In the genomic region with DNA sequence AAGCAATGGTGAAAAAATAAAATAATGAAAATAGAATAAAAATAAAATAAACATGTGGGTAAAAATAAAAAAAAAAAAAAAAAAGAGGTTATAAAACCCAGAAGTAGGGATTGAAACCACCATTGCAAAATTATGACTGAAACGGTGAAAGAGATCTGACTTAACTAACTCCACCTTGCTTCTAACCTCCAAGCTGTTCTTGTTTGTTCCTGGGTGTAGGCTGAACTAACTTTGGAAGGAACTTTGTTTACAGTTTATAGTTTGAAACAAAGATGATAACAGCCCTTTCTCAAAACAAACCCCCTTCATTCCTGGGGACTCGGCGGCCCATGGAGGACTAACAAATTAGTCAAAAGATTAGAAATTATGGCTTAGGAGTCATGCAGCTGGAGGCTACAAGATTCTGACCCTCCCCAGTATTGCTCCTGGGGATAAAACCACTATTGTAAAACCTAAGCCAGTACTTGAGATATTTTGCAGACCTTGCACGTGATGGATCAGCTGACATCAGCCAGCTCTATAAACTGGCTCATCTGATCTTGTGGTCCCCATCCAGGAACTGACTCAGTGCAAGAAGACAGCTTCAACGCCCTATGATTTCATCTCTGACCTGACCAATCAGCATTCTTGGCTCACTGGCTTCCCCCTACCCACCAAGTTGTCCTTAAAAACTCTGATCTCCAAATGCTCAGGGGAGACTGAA, we compare ENCODE assay signal across 11 cellular contexts. TPM values are rescaled to one million over a fixed set of nuclear protein-coding genes. Genes with fewer than 3 reads are reported as not detected.
DNase-seq lines count a peak whose midpoint lies in the region; TF ChIP-seq lines count a peak whose summit lies in the region.
"Had no signal": no experiment of that assay in that cellular context is flagged by ENCODE, and none has a peak within 500 bp of the region (broad histone marks: within the 10 kb centered on the region; RNA-seq: fewer than 3 reads in every experiment).

No MANE protein-coding gene starts in this region.

- peaks cover 7% of the 10 kb centered on the region for H3K36me3 ChIP-seq in adipocyte (ENCODE audit: control insufficient read depth, insufficient read depth, low read length, severe bottlenecking)
- H3K36me3 ChIP-seq: cardiac muscle cell, thyroid gland had no signal

- intact Hi-C loops in CD14-positive monocyte (cut with micrococcal nuclease): loop anchor here (2.0 kb wide), 2 partner anchors 31 to 59 kb away; a partner anchor contains a TSS

- peaks cover 31% of the 10 kb centered on the region for H3K4me1 Mint-ChIP-seq in CD14-positive monocyte

- H3K9ac ChIP-seq in adipocyte (ENCODE audit: low read length): no peak overlapping the region

- no peak for TF ChIP-seq CTCF in CD14-positive monocyte (IDR thresholded peaks at IDR 0.05)

- peak overlapping the region; percentile 63 for H3K4me3 ChIP-seq in adipocyte (ENCODE audit: low read length)
- H3K4me3 ChIP-seq: cardiac muscle cell, thyroid gland had no signal

- peaks cover 0 to 11% (median 4%) of the 10 kb centered on the region in 7 donors for H3K9me3 Mint-ChIP-seq in CD14-positive monocyte

- H3K27me3 ChIP-seq in adipocyte (replicated peaks; ENCODE audit: control insufficient read depth, insufficient read depth, low read length): no peaks in the 10 kb centered on the region
- H3K27me3 ChIP-seq: cardiac muscle cell, thyroid gland had no signal

- no peaks in the 10 kb centered on the region for H3K27me3 Mint-ChIP-seq in CD14-positive monocyte (ENCODE audit: low read depth in 3 of 3)

- H3K27ac Mint-ChIP-seq in CD14-positive monocyte: peak overlapping the region; percentile 89 to 98 (median 96)

- H3K9me3 ChIP-seq in adipocyte (ENCODE audit: control insufficient read depth, low read length): no peaks in the 10 kb centered on the region
- H3K9me3 ChIP-seq: thyroid gland had no signal

- DNase-seq in CD14-positive monocyte (ENCODE audit: low spot score) (peak; percentile 91), HT1080 (ENCODE audit: low read depth) (peak; percentile 93), adipocyte (ENCODE audit: low read depth) (no peak), kidney glomerular epithelial cell (lab: John Stamatoyannopoulos, UW) (peak; percentile 22), NCI-H526 treated with DMSO at 0.1 percent for 48 hours (lab: John Stamatoyannopoulos, UW) (no peak), NCI-H1417 (lab: John Stamatoyannopoulos, UW) (no peak), AML-193 (lab: John Stamatoyannopoulos, UW) (no peak), SK-N-DZ (ENCODE audit: low spot score) (no peak)
- DNase-seq: T-helper 9 cell, thyroid gland had no signal

- H3K4me3 Mint-ChIP-seq in CD14-positive monocyte: no peak overlapping the region

- H3K36me3 Mint-ChIP-seq in CD14-positive monocyte: peaks cover 57 to 64% of the 10 kb centered on the region in 2 donors

- H3K4me1 ChIP-seq in adipocyte (ENCODE audit: control insufficient read depth, insufficient read depth, low read length): peaks cover 18% of the 10 kb centered on the region
- H3K4me1 ChIP-seq: thyroid gland had no signal

RNA-seq across cellular contexts. Expression of a gene that starts 30.4 kb away (rescaled TPM):
- 10 to 100 TPM; 32.4 to 33.2 TPM for polyA plus RNA-seq in CD14-positive monocyte
- total RNA-seq in HT1080 (2014; rRNA removed; shearing (Covaris generic)): 5.3 and 6.2 TPM in 2 replicates
- 5.7 and 7.2 TPM in 2 replicates for polyA plus RNA-seq in HT1080 (2015; cell fraction: cytosol; rRNA removed)
- 18.0 and 18.8 TPM in 2 replicates for polyA plus RNA-seq in HT1080 (2015; cell fraction: nucleus; rRNA removed)
- polyA plus RNA-seq in SK-N-DZ (2014; cell fraction: cytosol; rRNA removed): not detected in 2 replicates
- not detected in 2 replicates for polyA plus RNA-seq in SK-N-DZ (2014; cell fraction: nucleus; rRNA removed)

RNA-seq across cellular contexts. Expression of a gene that starts 47.0 kb away (rescaled TPM):
- 10 to 100 TPM in 1 of 2 donors, 1 to 10 TPM in 1; 9.9 to 11.8 TPM for polyA plus RNA-seq in CD14-positive monocyte
- 44.1 and 47.8 TPM in 2 replicates for total RNA-seq in HT1080 (2014; rRNA removed; shearing (Covaris generic))
- 37.6 and 51.8 TPM in 2 replicates for polyA plus RNA-seq in HT1080 (2015; cell fraction: cytosol; rRNA removed)
- polyA plus RNA-seq in HT1080 (2015; cell fraction: nucleus; rRNA removed): 30.5 and 35.9 TPM in 2 replicates
- 7.9 and 10.5 TPM in 2 replicates for polyA plus RNA-seq in SK-N-DZ (2014; cell fraction: cytosol; rRNA removed)
- polyA plus RNA-seq in SK-N-DZ (2014; cell fraction: nucleus; rRNA removed): 3.6 and 7.3 TPM in 2 replicates

Comparison
In these comparisons a context has a peak if more than half of its experiments do, and no peak if none do; other contexts are left out.
1. DNase-seq: peak in CD14-positive monocyte (single experiment), HT1080 (single experiment) and kidney glomerular epithelial cell (single experiment); none in adipocyte (single experiment), NCI-H526 treated with DMSO at 0.1 percent for 48 hours (single experiment), NCI-H1417 (0 of 3), AML-193 (0 of 2) and SK-N-DZ (single experiment).